ENCODE assay signal across 17 cellular contexts in the genomic region with DNA sequence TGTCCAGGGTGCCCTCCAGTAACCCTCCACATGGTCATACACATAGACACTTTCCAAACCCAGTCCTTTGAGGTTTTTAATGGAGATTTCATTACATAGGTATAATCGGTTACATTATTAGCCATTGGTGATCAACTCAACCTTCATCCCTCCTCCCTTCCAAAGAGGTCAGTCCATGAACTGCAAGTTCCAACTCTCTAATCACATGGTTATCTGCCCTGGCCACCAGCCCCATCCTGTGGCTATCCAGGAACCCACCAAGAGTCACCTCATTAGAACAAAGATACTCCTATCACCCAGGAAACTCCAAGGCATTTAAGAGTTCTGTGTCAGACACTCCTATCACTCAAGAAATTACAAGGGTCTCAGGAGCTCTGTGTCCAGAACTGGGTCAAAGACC. TPM values are rescaled to one million over a fixed set of nuclear protein-coding genes. Genes with fewer than 3 reads are reported as not detected.
DNase-seq lines count a peak whose midpoint lies in the region; ATAC-seq and TF ChIP-seq lines count a peak whose summit lies in the region.
"Had no signal": no experiment of that assay in that cellular context is flagged by ENCODE, and none has a peak within 500 bp of the region (broad histone marks: within the 10 kb centered on the region; RNA-seq: fewer than 3 reads in every experiment).

No MANE protein-coding gene starts in this region.

- ATAC-seq in GM19452 (IDR thresholded peaks at IDR 0.05; ENCODE audit: unreplicated experiment) = no peak

- peak; percentile 32 for DNase-seq in DMS53 (lab: John Stamatoyannopoulos, UW)
- no peak for DNase-seq in DMS53 treated with DMSO at 0.1 percent for 48 hours (lab: John Stamatoyannopoulos, UW; ENCODE audit: unreplicated experiment)
- peak in 1 of 2 donors; percentile 22 for DNase-seq in cardiac fibroblast (ENCODE audit: low read depth in 2 of 2)
- DNase-seq in renal cortical epithelial cell (ENCODE audit: low read depth) = peak; percentile 31
- no peak for DNase-seq in inferior parietal cortex (ENCODE audit: extremely low spot score)
- DNase-seq: 8988T; activated CD4-positive, alpha-beta T cell treated with anti-CD3 and anti-CD28 coated beads, Interleukin-2, amount 50 U/mL, for 48 hours; gastrocnemius medialis; islet precursor cell; NCI-H1694; NCI-H524 treated with DMSO at 0.1 percent for 48 hours; stimulated activated CD4-positive, alpha-beta T cell treated with anti-CD3 and anti-CD28 coated beads, Interleukin-2, amount 100 ng/mL, for 24 hours had no signal

- TF ChIP-seq CTCF in cardiac fibroblast (IDR thresholded peaks at IDR 0.05; ENCODE audit: low read depth, low read length) = peak; percentile 17

- H3K4me3 ChIP-seq in cardiac fibroblast (replicated peaks in 1 of 2; ENCODE audit: low read depth in 2 of 2, low read length in 2 of 2) = no peak overlapping the region
- H3K4me3 ChIP-seq: ascending aorta, gastrocnemius medialis, prostate gland, tibial nerve had no signal

RNA-seq across cellular contexts. Expression of gene ATP1A4, which starts 12.2 kb away (rescaled TPM):
- total RNA-seq in renal cortical epithelial cell = not detected in 2 replicates
- total RNA-seq: ascending aorta, RPMI7951 had no signal

RNA-seq across cellular contexts. Expression of gene CASQ1, which starts 26.8 kb away (rescaled TPM):
- not detected in 2 replicates for total RNA-seq in renal cortical epithelial cell
- total RNA-seq: ascending aorta, RPMI7951 had no signal

RNA-seq across cellular contexts. Expression of gene PEA15, which starts 41.6 kb away (rescaled TPM):
- 84.6 and 194 TPM in 2 replicates for total RNA-seq in renal cortical epithelial cell

RNA-seq across cellular contexts. Expression of gene ATP1A2, which starts 48.1 kb away (rescaled TPM):
- total RNA-seq in renal cortical epithelial cell = 0.10 TPM in 1 of 2 replicates, not detected in the other
- total RNA-seq: RPMI7951 had no signal

Comparison
In these comparisons a context has a peak if more than half of its experiments do, and no peak if none do; other contexts are left out.
1. DNase-seq: peak in DMS53 (single experiment) and renal cortical epithelial cell (single experiment); none in DMS53 treated with DMSO at 0.1 percent for 48 hours (single experiment) and inferior parietal cortex (single experiment).